Comparison of ENCODE assay signal across 9 cellular contexts in the genomic region with DNA sequence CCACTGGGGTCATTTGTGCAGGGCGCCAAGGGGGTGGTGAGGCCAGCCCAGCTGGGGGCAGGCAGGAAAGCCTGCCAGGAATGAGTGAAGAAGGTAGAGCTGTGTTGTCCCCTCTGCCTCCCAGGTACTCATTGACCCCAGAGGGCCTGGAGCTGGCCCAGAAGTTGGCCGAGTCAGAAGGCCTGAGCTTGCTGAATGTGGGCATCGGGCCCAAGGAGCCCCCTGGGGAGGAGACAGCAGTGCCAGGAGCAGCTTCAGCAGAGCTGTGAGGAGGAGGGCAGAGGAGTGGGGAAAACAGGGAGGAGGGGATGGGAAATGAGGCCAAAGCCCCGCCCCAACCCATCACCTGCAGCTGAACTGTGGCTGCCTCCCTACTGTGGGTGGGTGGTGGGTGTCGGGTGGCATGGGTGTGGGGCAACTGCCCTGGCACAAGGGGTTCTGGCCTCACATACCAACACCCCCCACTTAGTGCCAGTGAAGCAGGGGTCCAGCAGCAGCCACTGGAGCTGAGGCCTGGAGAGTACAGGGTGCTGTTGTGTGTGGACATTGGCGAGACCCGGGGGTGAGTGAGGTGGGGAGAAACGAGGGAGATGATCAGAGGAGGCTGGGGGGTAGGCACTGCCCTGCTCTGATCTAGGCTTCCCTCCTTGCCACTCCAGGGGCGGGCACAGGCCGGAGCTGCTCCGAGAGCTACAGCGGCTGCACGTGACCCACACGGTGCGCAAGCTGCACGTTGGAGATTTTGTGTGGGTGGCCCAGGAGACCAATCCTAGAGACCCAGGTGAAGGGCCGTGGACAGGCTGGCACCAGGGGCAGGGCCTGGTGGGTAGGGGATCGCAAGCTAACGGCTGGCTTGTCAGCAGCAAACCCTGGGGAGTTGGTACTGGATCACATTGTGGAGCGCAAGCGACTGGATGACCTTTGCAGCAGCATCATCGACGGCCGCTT. TPM values are rescaled to one million over a fixed set of nuclear protein-coding genes. Genes with fewer than 3 reads are reported as not detected.
DNase-seq lines count a peak whose midpoint lies in the region; ATAC-seq and TF ChIP-seq lines count a peak whose summit lies in the region.
"Had no signal": no experiment of that assay in that cellular context is flagged by ENCODE, and none has a peak within 500 bp of the region (broad histone marks: within the 10 kb centered on the region; RNA-seq: fewer than 3 reads in every experiment).

No MANE protein-coding gene starts in this region.

- H3K9me3 Mint-ChIP-seq in WTC11 (no peaks in the 10 kb centered on the region), endothelial cell (ENCODE audit: unreplicated experiment) (no peaks in the 10 kb centered on the region)
- H3K9me3 Mint-ChIP-seq in stimulated activated effector memory CD8-positive, alpha-beta T cell treated with anti-CD3 and anti-CD28 coated beads, Interleukin-12 subunit alpha, Interleukin-12 subunit beta, amount 100 ng/mL, for 72 hours = no peaks in the 10 kb centered on the region

- TF ChIP-seq CTCF in WTC11 (IDR thresholded peaks at IDR 0.05) (no peak), endothelial cell (IDR thresholded peaks at IDR 0.05; ENCODE audit: unreplicated experiment) (no peak)

- CTCF ChIA-PET in WTC11 (lab: Charles Lee) = interaction anchor here (16.6 kb wide), 1 partner anchor 26 kb away, joined by 539 read pairs; a partner anchor contains a TSS

- no peak for ATAC-seq in WTC11
- ATAC-seq in stimulated activated effector memory CD8-positive, alpha-beta T cell treated with anti-CD3 and anti-CD28 coated beads, Interleukin-12 subunit alpha, Interleukin-12 subunit beta, amount 100 ng/mL, for 72 hours = no peak
- ATAC-seq in GM21717 (IDR thresholded peaks at IDR 0.05; ENCODE audit: unreplicated experiment) = no peak

- H3K4me3 Mint-ChIP-seq in WTC11 (peak overlapping the region; percentile 24; the same call in 1 of the 2 replicates), endothelial cell (ENCODE audit: unreplicated experiment) (peak overlapping the region; percentile 81)
- H3K4me3 Mint-ChIP-seq in stimulated activated effector memory CD8-positive, alpha-beta T cell treated with anti-CD3 and anti-CD28 coated beads, Interleukin-12 subunit alpha, Interleukin-12 subunit beta, amount 100 ng/mL, for 72 hours = peak overlapping the region; percentile 97

- in situ Hi-C loops in KBM-7 (cut with MboI; ENCODE audit: low pct_unique_long_range_greater_than_20kb, low sequenced_read_pairs) = no loop called here

- peak overlapping the region; percentile 72 for H3K27ac Mint-ChIP-seq in WTC11
- H3K27ac Mint-ChIP-seq in endothelial cell (ENCODE audit: unreplicated experiment) = peak overlapping the region; percentile 53
- peak overlapping the region; percentile 97 for H3K27ac Mint-ChIP-seq in stimulated activated effector memory CD8-positive, alpha-beta T cell treated with anti-CD3 and anti-CD28 coated beads, Interleukin-12 subunit alpha, Interleukin-12 subunit beta, amount 100 ng/mL, for 72 hours

- DNase-seq in activated CD8-positive, alpha-beta memory T cell treated with anti-CD3 and anti-CD28 coated beads, Interleukin-2, amount 50 U/mL, for 48 hours = peak; percentile 49
- DNase-seq in activated CD8-positive, alpha-beta memory T cell treated with anti-CD3 and anti-CD28 coated beads for 24 hours = no peak
- DNase-seq in WTC11 (ENCODE audit: low spot score) (no peak), endothelial cell (ENCODE audit: low spot score) (peak; percentile 1), amygdala (lab: John Stamatoyannopoulos, UW) (no peak), KBM-7 (no peak)
- DNase-seq in stimulated activated effector memory CD8-positive, alpha-beta T cell treated with anti-CD3 and anti-CD28 coated beads, Interleukin-12 subunit alpha, Interleukin-12 subunit beta, amount 100 ng/mL, for 72 hours (ENCODE audit: low spot score in 2 of 2) = no peak
- DNase-seq: NCI-H187 had no signal

- peaks cover 20% of the 10 kb centered on the region for H3K36me3 Mint-ChIP-seq in WTC11
- H3K36me3 Mint-ChIP-seq in endothelial cell (ENCODE audit: low read depth, unreplicated experiment) = peaks cover 26% of the 10 kb centered on the region
- H3K36me3 Mint-ChIP-seq in stimulated activated effector memory CD8-positive, alpha-beta T cell treated with anti-CD3 and anti-CD28 coated beads, Interleukin-12 subunit alpha, Interleukin-12 subunit beta, amount 100 ng/mL, for 72 hours = peaks cover 92% of the 10 kb centered on the region

- H3K4me1 Mint-ChIP-seq in WTC11 = peaks cover 17% of the 10 kb centered on the region
- H3K4me1 Mint-ChIP-seq in endothelial cell (ENCODE audit: unreplicated experiment) = peaks cover 34% of the 10 kb centered on the region
- H3K4me1 Mint-ChIP-seq in stimulated activated effector memory CD8-positive, alpha-beta T cell treated with anti-CD3 and anti-CD28 coated beads, Interleukin-12 subunit alpha, Interleukin-12 subunit beta, amount 100 ng/mL, for 72 hours = peaks cover 46% of the 10 kb centered on the region

- POLR2A ChIA-PET in WTC11 (lab: Charles Lee) = no interaction called here

- peaks cover 2% of the 10 kb centered on the region for H3K27me3 Mint-ChIP-seq in WTC11 (ENCODE audit: low read depth)
- H3K27me3 Mint-ChIP-seq in endothelial cell (ENCODE audit: unreplicated experiment) = peaks cover 25% of the 10 kb centered on the region

TF ChIP-seq in WTC11, 78 proteins besides CTCF, POLR2A, EP300 and RAD21 (continues in another document):
- TF ChIP-seq, protein P1, sequence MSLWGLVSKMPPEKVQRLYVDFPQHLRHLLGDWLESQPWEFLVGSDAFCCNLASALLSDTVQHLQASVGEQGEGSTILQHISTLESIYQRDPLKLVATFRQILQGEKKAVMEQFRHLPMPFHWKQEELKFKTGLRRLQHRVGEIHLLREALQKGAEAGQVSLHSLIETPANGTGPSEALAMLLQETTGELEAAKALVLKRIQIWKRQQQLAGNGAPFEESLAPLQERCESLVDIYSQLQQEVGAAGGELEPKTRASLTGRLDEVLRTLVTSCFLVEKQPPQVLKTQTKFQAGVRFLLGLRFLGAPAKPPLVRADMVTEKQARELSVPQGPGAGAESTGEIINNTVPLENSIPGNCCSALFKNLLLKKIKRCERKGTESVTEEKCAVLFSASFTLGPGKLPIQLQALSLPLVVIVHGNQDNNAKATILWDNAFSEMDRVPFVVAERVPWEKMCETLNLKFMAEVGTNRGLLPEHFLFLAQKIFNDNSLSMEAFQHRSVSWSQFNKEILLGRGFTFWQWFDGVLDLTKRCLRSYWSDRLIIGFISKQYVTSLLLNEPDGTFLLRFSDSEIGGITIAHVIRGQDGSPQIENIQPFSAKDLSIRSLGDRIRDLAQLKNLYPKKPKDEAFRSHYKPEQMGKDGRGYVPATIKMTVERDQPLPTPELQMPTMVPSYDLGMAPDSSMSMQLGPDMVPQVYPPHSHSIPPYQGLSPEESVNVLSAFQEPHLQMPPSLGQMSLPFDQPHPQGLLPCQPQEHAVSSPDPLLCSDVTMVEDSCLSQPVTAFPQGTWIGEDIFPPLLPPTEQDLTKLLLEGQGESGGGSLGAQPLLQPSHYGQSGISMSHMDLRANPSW (CRISPR knock-in tag; conservative IDR thresholded peaks at IDR 0.05; ENCODE audit: low read depth) = no peak
- TF ChIP-seq TEAD1 (CRISPR knock-in tag; IDR thresholded peaks at IDR 0.05) (no peak), SP1 (CRISPR knock-in tag; conservative IDR thresholded peaks at IDR 0.05) (no peak), ZBTB21 (CRISPR knock-in tag; IDR thresholded peaks at IDR 0.05; ENCODE audit: borderline replicate concordance) (no peak), OVOL2 (CRISPR knock-in tag; IDR thresholded peaks at IDR 0.05; ENCODE audit: borderline replicate concordance) (no peak), TEAD4 (CRISPR knock-in tag; IDR thresholded peaks at IDR 0.05) (no peak)
- TF ChIP-seq, protein P2, sequence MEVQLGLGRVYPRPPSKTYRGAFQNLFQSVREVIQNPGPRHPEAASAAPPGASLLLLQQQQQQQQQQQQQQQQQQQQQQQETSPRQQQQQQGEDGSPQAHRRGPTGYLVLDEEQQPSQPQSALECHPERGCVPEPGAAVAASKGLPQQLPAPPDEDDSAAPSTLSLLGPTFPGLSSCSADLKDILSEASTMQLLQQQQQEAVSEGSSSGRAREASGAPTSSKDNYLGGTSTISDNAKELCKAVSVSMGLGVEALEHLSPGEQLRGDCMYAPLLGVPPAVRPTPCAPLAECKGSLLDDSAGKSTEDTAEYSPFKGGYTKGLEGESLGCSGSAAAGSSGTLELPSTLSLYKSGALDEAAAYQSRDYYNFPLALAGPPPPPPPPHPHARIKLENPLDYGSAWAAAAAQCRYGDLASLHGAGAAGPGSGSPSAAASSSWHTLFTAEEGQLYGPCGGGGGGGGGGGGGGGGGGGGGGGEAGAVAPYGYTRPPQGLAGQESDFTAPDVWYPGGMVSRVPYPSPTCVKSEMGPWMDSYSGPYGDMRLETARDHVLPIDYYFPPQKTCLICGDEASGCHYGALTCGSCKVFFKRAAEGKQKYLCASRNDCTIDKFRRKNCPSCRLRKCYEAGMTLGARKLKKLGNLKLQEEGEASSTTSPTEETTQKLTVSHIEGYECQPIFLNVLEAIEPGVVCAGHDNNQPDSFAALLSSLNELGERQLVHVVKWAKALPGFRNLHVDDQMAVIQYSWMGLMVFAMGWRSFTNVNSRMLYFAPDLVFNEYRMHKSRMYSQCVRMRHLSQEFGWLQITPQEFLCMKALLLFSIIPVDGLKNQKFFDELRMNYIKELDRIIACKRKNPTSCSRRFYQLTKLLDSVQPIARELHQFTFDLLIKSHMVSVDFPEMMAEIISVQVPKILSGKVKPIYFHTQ (CRISPR knock-in tag; IDR thresholded peaks at IDR 0.05) = no peak
- TF ChIP-seq, protein P3, sequence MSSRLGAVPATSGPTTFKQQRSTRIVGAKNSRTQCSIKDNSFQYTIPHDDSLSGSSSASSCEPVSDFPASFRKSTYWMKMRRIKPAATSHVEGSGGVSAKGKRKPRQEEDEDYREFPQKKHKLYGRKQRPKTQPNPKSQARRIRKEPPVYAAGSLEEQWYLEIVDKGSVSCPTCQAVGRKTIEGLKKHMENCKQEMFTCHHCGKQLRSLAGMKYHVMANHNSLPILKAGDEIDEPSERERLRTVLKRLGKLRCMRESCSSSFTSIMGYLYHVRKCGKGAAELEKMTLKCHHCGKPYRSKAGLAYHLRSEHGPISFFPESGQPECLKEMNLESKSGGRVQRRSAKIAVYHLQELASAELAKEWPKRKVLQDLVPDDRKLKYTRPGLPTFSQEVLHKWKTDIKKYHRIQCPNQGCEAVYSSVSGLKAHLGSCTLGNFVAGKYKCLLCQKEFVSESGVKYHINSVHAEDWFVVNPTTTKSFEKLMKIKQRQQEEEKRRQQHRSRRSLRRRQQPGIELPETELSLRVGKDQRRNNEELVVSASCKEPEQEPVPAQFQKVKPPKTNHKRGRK (CRISPR knock-in tag; IDR thresholded peaks at IDR 0.05; ENCODE audit: borderline replicate concordance) = no peak

RNA-seq across cellular contexts. Expression of a gene that starts 3.0 kb away (rescaled TPM):
- total RNA-seq in WTC11 (2021) (44.9 to 45.9 TPM (median 45.1 TPM) in 3 replicates), endothelial cell (ENCODE audit: unreplicated experiment) (73.8 TPM)

RNA-seq across cellular contexts. Expression of a gene that starts 5.2 kb away (rescaled TPM):
- total RNA-seq in WTC11 (2021) = 1,014 to 1,073 TPM (median 1,031 TPM) in 3 replicates
- total RNA-seq in endothelial cell (ENCODE audit: unreplicated experiment) = 1,740 TPM

RNA-seq across cellular contexts. Expression of a gene that starts 9.4 kb away (rescaled TPM):
- total RNA-seq in WTC11 (2021) (14.2 to 17.9 TPM (median 17.8 TPM) in 3 replicates), endothelial cell (ENCODE audit: unreplicated experiment) (248 TPM)

RNA-seq across cellular contexts. Expression of a gene that starts 16.4 kb away (rescaled TPM):
- 0.18 TPM in 1 of 3 replicates, not detected in the others for total RNA-seq in WTC11 (2021)
- total RNA-seq in endothelial cell (ENCODE audit: unreplicated experiment) = not detected

RNA-seq across cellular contexts. Expression of a gene that starts 25.1 kb away (rescaled TPM):
- 91.6 to 93.1 TPM (median 92.2 TPM) in 3 replicates for total RNA-seq in WTC11 (2021)
- 75.6 TPM for total RNA-seq in endothelial cell (ENCODE audit: unreplicated experiment)

Comparison
In these comparisons a context has a peak if more than half of its experiments do, and no peak if none do; other contexts are left out.
1. DNase-seq: peak in activated CD8-positive, alpha-beta memory T cell treated with anti-CD3 and anti-CD28 coated beads, Interleukin-2, amount 50 U/mL, for 48 hours (single experiment) and endothelial cell (single experiment); none in activated CD8-positive, alpha-beta memory T cell treated with anti-CD3 and anti-CD28 coated beads for 24 hours (single experiment), WTC11 (single experiment), stimulated activated effector memory CD8-positive, alpha-beta T cell treated with anti-CD3 and anti-CD28 coated beads, Interleukin-12 subunit alpha, Interleukin-12 subunit beta, amount 100 ng/mL, for 72 hours (0 of 2), amygdala (0 of 56) and KBM-7 (single experiment).
2. H3K4me3 Mint-ChIP-seq: peak in every context shown above with its lines; median percentile 97 in stimulated activated effector memory CD8-positive, alpha-beta T cell treated with anti-CD3 and anti-CD28 coated beads, Interleukin-12 subunit alpha, Interleukin-12 subunit beta, amount 100 ng/mL, for 72 hours; 81 in endothelial cell; 24 in WTC11.
3. RNA of a gene that starts 9.4 kb away (total RNA-seq): 248 TPM in endothelial cell (single experiment); 14.2 to 17.9 TPM in WTC11; every median in the first group is over 10 times any median in the second.
4. Peak in every context shown above with its lines, with median percentiles within 50 percentile points of each other: H3K27ac Mint-ChIP-seq.